Comparison of ENCODE assay signal across 9 cellular contexts in genomic region chr17:4808378-4808767, GRCh38. TPM values are rescaled to one million over a fixed set of nuclear protein-coding genes. Genes with fewer than 3 reads are reported as not detected.
DNase-seq lines count a peak whose midpoint lies in the region; ATAC-seq and TF ChIP-seq lines count a peak whose summit lies in the region.
"Had no signal": no experiment of that assay in that cellular context is flagged by ENCODE, and none has a peak within 500 bp of the region (broad histone marks: within the 10 kb centered on the region; RNA-seq: fewer than 3 reads in every experiment).

No MANE protein-coding gene starts in this region.

- no peaks in the 10 kb centered on the region for H3K36me3 ChIP-seq in right lobe of liver
- peaks cover 7 to 32% (median 14%) of the 10 kb centered on the region in 4 donors for H3K36me3 ChIP-seq in esophagus muscularis mucosa

- no peaks in the 10 kb centered on the region for H3K27me3 Mint-ChIP-seq in T-helper 2 cell treated with Interferon-gamma antibody and Interleukin-4, amounts not matched to agents 5 μg/mL and 100 μg/mL, for 36 hours (ENCODE audit: low read depth)

- TF ChIP-seq EP300 in esophagus muscularis mucosa (IDR thresholded peaks at IDR 0.05): no peak

- peak overlapping the region; percentile 75 for H3K4me3 Mint-ChIP-seq in T-helper 2 cell treated with Interferon-gamma antibody and Interleukin-4, amounts not matched to agents 5 μg/mL and 100 μg/mL, for 36 hours

- DNase-seq in T-helper 2 cell treated with Interferon-gamma antibody and Interleukin-4, amounts not matched to agents 5 μg/mL and 100 μg/mL, for 36 hours (ENCODE audit: low spot score): no peak
- no peak for DNase-seq in T-helper 2 cell
- DNase-seq in astrocyte of the hippocampus (ENCODE audit: low read depth, low spot score): peak; percentile 79
- DNase-seq in right lobe of liver: peak; percentile 82 to 90 (median 90)
- DNase-seq in superior temporal gyrus (ENCODE audit: extremely low spot score): peak; percentile 58
- no peak for DNase-seq in esophagus muscularis mucosa (ENCODE audit: extremely low spot score)
- DNase-seq in Kasumi-1 (lab: John Stamatoyannopoulos, UW): no peak
- DNase-seq in NK-92 treated with Interleukin-12 subunit alpha and Interleukin-12 subunit beta, amount 100 ng/mL, for 24 hours (lab: John Stamatoyannopoulos, UW): no peak
- DNase-seq: ACHN had no signal

- peak overlapping the region; percentile 15 for H3K27ac Mint-ChIP-seq in T-helper 2 cell treated with Interferon-gamma antibody and Interleukin-4, amounts not matched to agents 5 μg/mL and 100 μg/mL, for 36 hours

- no peaks in the 10 kb centered on the region for H3K27me3 ChIP-seq in right lobe of liver
- H3K27me3 ChIP-seq in esophagus muscularis mucosa: no peaks in the 10 kb centered on the region

- no peaks in the 10 kb centered on the region for H3K9me3 ChIP-seq in right lobe of liver
- H3K9me3 ChIP-seq in esophagus muscularis mucosa: no peaks in the 10 kb centered on the region

- H3K9me3 Mint-ChIP-seq in T-helper 2 cell treated with Interferon-gamma antibody and Interleukin-4, amounts not matched to agents 5 μg/mL and 100 μg/mL, for 36 hours: no peaks in the 10 kb centered on the region

- H3K4me1 ChIP-seq in right lobe of liver: peaks cover 0 to 12% (median 3%) of the 10 kb centered on the region in 4 donors
- H3K4me1 ChIP-seq in esophagus muscularis mucosa: peaks cover 10 to 26% (median 22%) of the 10 kb centered on the region in 4 donors

- H3K4me3 ChIP-seq in right lobe of liver: peak overlapping the region in 2 of 3 donors; percentile 76 to 84
- peak overlapping the region in 2 of 4 donors; percentile 88 to 94 for H3K4me3 ChIP-seq in esophagus muscularis mucosa

- TF ChIP-seq POLR2A in right lobe of liver (IDR thresholded peaks at IDR 0.05) (no peak), esophagus muscularis mucosa (IDR thresholded peaks at IDR 0.05; ENCODE audit: low read depth) (no peak)

- peak overlapping the region in 1 of 3 donors; percentile 7 for H3K27ac ChIP-seq in right lobe of liver
- H3K27ac ChIP-seq in esophagus muscularis mucosa (replicated peaks in 1 of 4): no peak overlapping the region

- 31% methylated on average over 2 of the region's 6 CpGs for WGBS in right lobe of liver (ENCODE audit: insufficient coverage, low coverage, low lambda C conversion rate, missing lambda C conversion rate)
- 54% methylated on average over 4 of the region's 6 CpGs for WGBS in esophagus muscularis mucosa

- intact Hi-C loops in right lobe of liver (cut with DNase I): loop anchor here in 1 of 2 donors (5.0 kb wide), 1 partner anchor 74 kb away; no protein-coding TSS in a partner anchor
- intact Hi-C loops in esophagus muscularis mucosa (cut with DNase I): loop anchor here (5.0 kb wide), 1 partner anchor 74 kb away; no protein-coding TSS in a partner anchor

- peak; percentile 81 to 86 (median 83) for ATAC-seq in right lobe of liver

- H3K36me3 Mint-ChIP-seq in T-helper 2 cell treated with Interferon-gamma antibody and Interleukin-4, amounts not matched to agents 5 μg/mL and 100 μg/mL, for 36 hours (ENCODE audit: low read depth): peaks cover 6% of the 10 kb centered on the region

- TF ChIP-seq CTCF in right lobe of liver (IDR thresholded peaks at IDR 0.05) (peak; percentile 7 to 44 (median 16)), esophagus muscularis mucosa (IDR thresholded peaks at IDR 0.05) (no peak)

- peaks cover 8% of the 10 kb centered on the region for H3K4me1 Mint-ChIP-seq in T-helper 2 cell treated with Interferon-gamma antibody and Interleukin-4, amounts not matched to agents 5 μg/mL and 100 μg/mL, for 36 hours (ENCODE audit: low read depth)

RNA-seq across cellular contexts. Expression of gene PLD2, which starts 1.4 kb away (rescaled TPM):
- total RNA-seq in right lobe of liver (10 to 100 TPM in 3 of 6 experiments, 1 to 10 TPM in 3; 8.2 to 27.3 (median 10.8) TPM), esophagus muscularis mucosa (10 to 100 TPM in 3 of 4 donors, 1 to 10 TPM in 1; 9.6 to 15.2 (median 12.0) TPM)

RNA-seq across cellular contexts. Expression of gene PSMB6, which starts 12.4 kb away (rescaled TPM):
- 100 to 1,000 TPM in 2 of 6 experiments, 10 to 100 TPM in 4; 68.8 to 136 (median 75.7) TPM for total RNA-seq in right lobe of liver
- total RNA-seq in esophagus muscularis mucosa: 100 to 1,000 TPM; 162 to 205 (median 190) TPM

RNA-seq across cellular contexts. Expression of gene GLTPD2, which starts 19.6 kb away (rescaled TPM):
- total RNA-seq in right lobe of liver (10 to 100 TPM; 20.6 to 97.4 (median 60.9) TPM), esophagus muscularis mucosa (not detected)

RNA-seq across cellular contexts. Expression of gene VMO1, which starts 22.2 kb away (rescaled TPM):
- 10 to 100 TPM in 1 of 6 experiments, 1 to 10 TPM in 5; 3.5 to 12.3 (median 5.2) TPM for total RNA-seq in right lobe of liver
- 1 to 10 TPM in 3 of 4 donors, under 1 TPM in 1; 0.86 to 3.3 (median 2.6) TPM for total RNA-seq in esophagus muscularis mucosa

Comparison
In these comparisons a context has a peak if more than half of its experiments do, and no peak if none do; other contexts are left out.
1. DNase-seq: peak in astrocyte of the hippocampus (single experiment), right lobe of liver (3 of 3) and superior temporal gyrus (single experiment); none in T-helper 2 cell treated with Interferon-gamma antibody and Interleukin-4, amounts not matched to agents 5 μg/mL and 100 μg/mL, for 36 hours (single experiment), T-helper 2 cell (0 of 5), esophagus muscularis mucosa (single experiment), Kasumi-1 (0 of 2) and NK-92 treated with Interleukin-12 subunit alpha and Interleukin-12 subunit beta, amount 100 ng/mL, for 24 hours (single experiment).
2. CTCF ChIP-seq: peak in right lobe of liver (4 of 4); none in esophagus muscularis mucosa (0 of 3).